Comparison of ENCODE assay signal across 1 cellular context in the genomic region with DNA sequence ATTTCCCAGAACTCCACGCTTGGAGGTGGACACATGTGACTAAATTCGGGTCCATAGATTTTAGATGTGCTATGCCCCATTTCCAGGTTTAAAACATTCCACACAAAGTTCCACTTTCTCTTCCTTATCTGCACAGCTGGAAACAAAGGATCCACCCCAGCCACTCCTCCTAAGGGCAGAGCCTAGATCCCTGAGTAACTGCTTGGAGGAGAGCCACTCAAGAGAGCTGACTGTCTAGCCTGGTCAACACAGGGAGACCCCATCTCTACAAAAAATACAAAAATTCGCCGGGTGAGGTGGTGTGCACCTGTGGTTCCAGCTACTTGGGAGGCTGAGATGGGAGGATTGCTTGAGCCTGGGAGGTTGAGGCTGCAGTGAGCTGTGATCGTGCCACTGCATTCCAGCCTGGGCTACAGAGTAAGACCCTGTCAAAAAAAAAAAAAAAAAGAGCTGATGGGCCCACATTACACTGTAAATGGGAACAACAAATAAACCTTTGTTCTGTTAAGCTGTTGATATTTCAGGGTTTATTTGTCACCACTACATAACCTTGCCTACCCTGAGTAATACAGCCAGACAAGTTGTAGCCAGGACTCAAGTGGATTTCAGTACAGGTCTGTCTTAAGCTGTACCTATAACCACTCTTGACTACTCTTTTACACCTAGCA.
TF ChIP-seq lines count a peak whose summit lies in the region.

No MANE protein-coding gene starts in this region.

TF ChIP-seq in K562, 482 proteins besides CTCF, POLR2A, EP300 and RAD21:
- TF ChIP-seq EGR1 (conservative IDR thresholded peaks at IDR 0.05) (0 out of 2 replicates have a peak, but pooled peaks have one; percentile 0), ZNF134 (CRISPR knock-in tag; conservative IDR thresholded peaks at IDR 0.05) (no peak), TFAP4 (CRISPR knock-in tag; IDR thresholded peaks at IDR 0.05; ENCODE audit: borderline replicate concordance) (0 out of 2 replicates have a peak, but pooled peaks have one; percentile 11), HDAC6 (IDR thresholded peaks at IDR 0.05; ENCODE audit: low read depth, low read length) (no peak)
